In the genomic region with DNA sequence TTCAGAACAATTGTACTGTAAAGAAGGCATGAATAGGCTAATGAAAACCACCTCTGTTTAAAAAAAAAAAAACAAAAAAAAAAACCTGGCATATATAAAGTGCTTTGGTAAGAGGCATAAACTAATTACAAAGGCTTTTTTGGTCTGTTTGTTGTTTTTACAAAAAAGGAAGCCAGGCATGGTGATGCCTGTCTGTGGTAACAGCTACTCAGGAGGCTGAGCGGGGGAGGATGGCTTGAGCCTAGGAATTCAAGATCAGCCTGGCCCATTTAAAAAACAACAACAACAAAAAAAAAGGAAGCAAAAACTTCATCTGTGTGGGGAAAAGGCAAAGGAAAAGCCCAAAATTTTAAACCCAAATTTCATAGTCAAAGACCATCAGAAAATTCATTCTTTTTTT, we compare ENCODE assay signal across 1 cellular context.
TF ChIP-seq lines count a peak whose summit lies in the region.

No MANE protein-coding gene starts in this region.

TF ChIP-seq in HepG2, 621 proteins besides CTCF, POLR2A, EP300 and RAD21:
- TF ChIP-seq NFATC3 (CRISPR knock-in tag; IDR thresholded peaks at IDR 0.05) (no peak), ZNF674 (CRISPR knock-in tag; IDR thresholded peaks at IDR 0.05; ENCODE audit: low read depth) (no peak), ELF4 (CRISPR knock-in tag; IDR thresholded peaks at IDR 0.05; ENCODE audit: borderline replicate concordance) (no peak), ZMYM2 (CRISPR knock-in tag; IDR thresholded peaks at IDR 0.05) (no peak)
